In genomic region chr12:16553457-16553856, GRCh38 we compare ENCODE assay signal across 15 cellular contexts. TPM values are rescaled to one million over a fixed set of nuclear protein-coding genes. Genes with fewer than 3 reads are reported as not detected.
"Had no signal": no experiment of that assay in that cellular context is flagged by ENCODE, and none has a peak within 500 bp of the region (broad histone marks: within the 10 kb centered on the region; RNA-seq: fewer than 3 reads in every experiment).

No MANE protein-coding gene starts in this region.

- H3K4me1 ChIP-seq: suprapubic skin had no signal

- DNase-seq: activated CD4-positive, alpha-beta memory T cell treated with anti-CD3 and anti-CD28 coated beads, Interleukin-2, amount 10 ng/mL, durations not matched to agents 7 days and 5 days; activated CD4-positive, alpha-beta T cell treated with anti-CD3 and anti-CD28 coated beads for 36 hours; activated effector memory CD4-positive, alpha-beta T cell treated with Interleukin-2 at 50 U/mL for 16 hours; activated naive CD4-positive, alpha-beta T cell treated with anti-CD3 and anti-CD28 coated beads, Interleukin-2, amount 50 U/mL, for 16 hours; activated T-cell treated with anti-CD3 and anti-CD28 coated beads, Interleukin-2, amount 50 U/mL, for 24 hours; effector memory CD4-positive, alpha-beta T cell; islet precursor cell; natural killer cell; right cardiac atrium; trophoblast cell had no signal

- ATAC-seq: activated CD4-positive, alpha-beta T cell treated with anti-CD3 and anti-CD28 coated beads for 36 hours; left lobe of liver; natural killer cell; right cardiac atrium; SK-N-SH treated with all-trans-retinoic acid at 6 μM for 48 hours had no signal

- H3K9me3 ChIP-seq: neutrophil, suprapubic skin had no signal

- H3K27ac ChIP-seq: neutrophil, suprapubic skin had no signal

- H3K27me3 ChIP-seq: neutrophil, suprapubic skin had no signal

- H3K4me3 ChIP-seq: suprapubic skin had no signal

- H3K36me3 ChIP-seq: neutrophil, suprapubic skin had no signal

RNA-seq across cellular contexts. Expression of gene LMO3, which starts 52.5 kb away (rescaled TPM):
- total RNA-seq: activated CD4-positive, alpha-beta memory T cell treated with anti-CD3 and anti-CD28 coated beads, Interleukin-2, amount 10 ng/mL, durations not matched to agents 7 days and 5 days; activated CD4-positive, alpha-beta T cell treated with anti-CD3 and anti-CD28 coated beads for 36 hours; natural killer cell; T-helper 1 cell treated with Interleukin-12 subunit alpha and Interleukin-12 subunit beta and Interleukin-4 antibody, amounts not matched to agents 30 ng/mL and 1 ng/mL, for 36 hours had no signal
